ENCODE assay signal across 24 cellular contexts in the genomic region with DNA sequence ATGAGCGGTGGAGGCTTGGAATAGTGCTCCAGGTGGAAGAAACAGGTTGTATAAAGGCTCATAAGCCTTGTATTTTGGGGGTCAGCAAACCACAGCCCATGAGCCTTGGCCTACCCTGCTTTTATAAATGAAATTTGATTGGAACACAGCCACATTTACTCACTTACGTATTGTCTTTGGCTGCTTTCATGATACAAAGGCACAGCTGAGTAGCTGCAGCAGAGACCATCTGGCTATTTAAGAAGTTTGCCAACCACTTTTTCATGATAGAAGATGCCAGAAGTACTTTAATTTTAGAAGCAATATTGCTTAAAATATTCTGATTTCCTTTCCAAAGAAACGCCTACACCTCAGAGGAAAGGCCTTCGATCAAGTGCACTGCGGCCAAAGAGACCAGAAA.
DNase-seq lines count a peak whose midpoint lies in the region; ATAC-seq and TF ChIP-seq lines count a peak whose summit lies in the region.
"Had no signal": no experiment of that assay in that cellular context is flagged by ENCODE, and none has a peak within 500 bp of the region (broad histone marks: within the 10 kb centered on the region; RNA-seq: fewer than 3 reads in every experiment).

No MANE protein-coding gene starts in this region.

- no peak overlapping the region for H3K4me3 ChIP-seq in astrocyte of the cerebellum (ENCODE audit: low read depth, low read length)
- no peak overlapping the region for H3K4me3 ChIP-seq in left ventricle myocardium inferior
- H3K4me3 ChIP-seq: coronary artery, ovary, right lobe of liver had no signal

- H3K27ac Mint-ChIP-seq in activated CD4-positive, alpha-beta T cell treated with anti-CD3 and anti-CD28 coated beads, Interleukin-2, amount 10 ng/mL, durations not matched to agents 7 days and 5 days, result peak overlapping the region; percentile 44
- no peak overlapping the region for H3K27ac Mint-ChIP-seq in activated T-helper 2 cell treated with anti-CD3 and anti-CD28 coated beads, Interferon-gamma antibody, Interleukin-2, Interleukin-4, amounts not matched to agents 10 μg/mL and 5 μg/mL and 100 μg/mL, durations not matched to agents 14 hours and 24 hours and 36 hours
- H3K27ac Mint-ChIP-seq: nephron had no signal

- intact Hi-C loops in left ventricle myocardium inferior (cut with micrococcal nuclease), result no loop called here
- intact Hi-C loops in activated T-helper 2 cell treated with anti-CD3 and anti-CD28 coated beads, Interferon-gamma antibody, Interleukin-2, Interleukin-4, amounts not matched to agents 10 μg/mL and 5 μg/mL and 100 μg/mL, durations not matched to agents 14 hours and 24 hours and 36 hours (cut with micrococcal nuclease), result no loop called here

- H3K4me3 Mint-ChIP-seq in activated CD4-positive, alpha-beta T cell treated with anti-CD3 and anti-CD28 coated beads, Interleukin-2, amount 10 ng/mL, durations not matched to agents 7 days and 5 days, result no peak overlapping the region
- no peak overlapping the region for H3K4me3 Mint-ChIP-seq in activated T-helper 2 cell treated with anti-CD3 and anti-CD28 coated beads, Interferon-gamma antibody, Interleukin-2, Interleukin-4, amounts not matched to agents 10 μg/mL and 5 μg/mL and 100 μg/mL, durations not matched to agents 14 hours and 24 hours and 36 hours (ENCODE audit: low read depth)
- H3K4me3 Mint-ChIP-seq: CD8-positive, alpha-beta memory T cell; nephron; stimulated activated naive CD8-positive, alpha-beta T cell treated with anti-CD3 and anti-CD28 coated beads, Interleukin-15, amount 100 ng/mL, for 72 hours had no signal

- H3K9me3 ChIP-seq in left ventricle myocardium inferior (replicated peaks), result no peaks in the 10 kb centered on the region
- H3K9me3 ChIP-seq: ovary, right lobe of liver had no signal

- CTCF ChIA-PET in activated CD4-positive, alpha-beta T cell treated with anti-CD3 and anti-CD28 coated beads, Interleukin-2, amount 10 ng/mL, durations not matched to agents 7 days and 5 days (lab: Charles Lee), result no interaction called here

- in situ Hi-C loops in astrocyte of the cerebellum (cut with HindIII; ENCODE audit: low sequenced_read_pairs), result no loop called here

- H3K9me3 Mint-ChIP-seq in activated CD4-positive, alpha-beta T cell treated with anti-CD3 and anti-CD28 coated beads, Interleukin-2, amount 10 ng/mL, durations not matched to agents 7 days and 5 days, result no peaks in the 10 kb centered on the region
- no peaks in the 10 kb centered on the region for H3K9me3 Mint-ChIP-seq in activated T-helper 2 cell treated with anti-CD3 and anti-CD28 coated beads, Interferon-gamma antibody, Interleukin-2, Interleukin-4, amounts not matched to agents 10 μg/mL and 5 μg/mL and 100 μg/mL, durations not matched to agents 14 hours and 24 hours and 36 hours
- H3K9me3 Mint-ChIP-seq: CD8-positive, alpha-beta memory T cell; nephron; stimulated activated naive CD8-positive, alpha-beta T cell treated with anti-CD3 and anti-CD28 coated beads, Interleukin-15, amount 100 ng/mL, for 72 hours had no signal

- POLR2A ChIA-PET in activated CD4-positive, alpha-beta T cell treated with anti-CD3 and anti-CD28 coated beads, Interleukin-2, amount 10 ng/mL, durations not matched to agents 7 days and 5 days (lab: Charles Lee), result no interaction called here

- H3K27ac ChIP-seq in left ventricle myocardium inferior (replicated peaks), result peak overlapping the region; percentile 5
- H3K27ac ChIP-seq: coronary artery, ovary, right lobe of liver had no signal

- DNase-seq in activated CD4-positive, alpha-beta T cell treated with anti-CD3 and anti-CD28 coated beads, Interleukin-2, amount 10 ng/mL, durations not matched to agents 7 days and 5 days, result no peak
- DNase-seq in activated CD4-positive, alpha-beta T cell treated with anti-CD3 and anti-CD28 coated beads for 1 hour, result no peak
- DNase-seq in astrocyte of the cerebellum (ENCODE audit: low read depth) (peak; percentile 6), left ventricle myocardium inferior (no peak), superior temporal gyrus (ENCODE audit: extremely low spot score) (peak; percentile 56)
- no peak for DNase-seq in activated T-helper 2 cell treated with anti-CD3 and anti-CD28 coated beads, Interferon-gamma antibody, Interleukin-2, Interleukin-4, amounts not matched to agents 10 μg/mL and 5 μg/mL and 100 μg/mL, durations not matched to agents 14 hours and 24 hours and 36 hours (ENCODE audit: low spot score)
- DNase-seq in effector CD8-positive, alpha-beta T cell (lab: John Stamatoyannopoulos, UW), result no peak
- DNase-seq: activated CD4-positive, alpha-beta T cell treated with anti-CD3 and anti-CD28 coated beads, Interleukin-2, amount 50 U/mL, for 4 hours; activated gamma-delta T cell treated with Interleukin-2 at 50 U/mL for 16 hours; AML-193; CD8-positive, alpha-beta memory T cell; GOT3; NCI-H1105; NCI-H2081 treated with DMSO at 0.1 percent for 48 hours; NCI-H345; NCI-H82; ovary; right lobe of liver; stimulated activated naive CD8-positive, alpha-beta T cell treated with anti-CD3 and anti-CD28 coated beads, Interleukin-15, amount 100 ng/mL, for 72 hours; T1000; trophoblast cell had no signal

- H3K4me1 Mint-ChIP-seq in activated CD4-positive, alpha-beta T cell treated with anti-CD3 and anti-CD28 coated beads, Interleukin-2, amount 10 ng/mL, durations not matched to agents 7 days and 5 days, result no peaks in the 10 kb centered on the region
- H3K4me1 Mint-ChIP-seq in activated T-helper 2 cell treated with anti-CD3 and anti-CD28 coated beads, Interferon-gamma antibody, Interleukin-2, Interleukin-4, amounts not matched to agents 10 μg/mL and 5 μg/mL and 100 μg/mL, durations not matched to agents 14 hours and 24 hours and 36 hours (ENCODE audit: low read depth), result peaks cover 2% of the 10 kb centered on the region
- H3K4me1 Mint-ChIP-seq: CD8-positive, alpha-beta memory T cell; nephron; stimulated activated naive CD8-positive, alpha-beta T cell treated with anti-CD3 and anti-CD28 coated beads, Interleukin-15, amount 100 ng/mL, for 72 hours had no signal

- TF ChIP-seq CTCF in astrocyte of the cerebellum (IDR thresholded peaks at IDR 0.05; ENCODE audit: low read depth, low read length, missing control alignments), result no peak
- no peak for TF ChIP-seq CTCF in left ventricle myocardium inferior (IDR thresholded peaks at IDR 0.05; ENCODE audit: borderline replicate concordance)

- no peaks in the 10 kb centered on the region for H3K27me3 ChIP-seq in left ventricle myocardium inferior (ENCODE audit: low read depth)
- H3K27me3 ChIP-seq: ovary, right lobe of liver had no signal

- H3K27me3 Mint-ChIP-seq in activated CD4-positive, alpha-beta T cell treated with anti-CD3 and anti-CD28 coated beads, Interleukin-2, amount 10 ng/mL, durations not matched to agents 7 days and 5 days, result no peaks in the 10 kb centered on the region
- no peaks in the 10 kb centered on the region for H3K27me3 Mint-ChIP-seq in activated T-helper 2 cell treated with anti-CD3 and anti-CD28 coated beads, Interferon-gamma antibody, Interleukin-2, Interleukin-4, amounts not matched to agents 10 μg/mL and 5 μg/mL and 100 μg/mL, durations not matched to agents 14 hours and 24 hours and 36 hours (ENCODE audit: low read depth)
- H3K27me3 Mint-ChIP-seq: CD8-positive, alpha-beta memory T cell; stimulated activated naive CD8-positive, alpha-beta T cell treated with anti-CD3 and anti-CD28 coated beads, Interleukin-15, amount 100 ng/mL, for 72 hours had no signal

- peaks cover 87% of the 10 kb centered on the region for H3K36me3 ChIP-seq in left ventricle myocardium inferior
- H3K36me3 ChIP-seq: ovary had no signal

- peaks cover 16% of the 10 kb centered on the region for H3K4me1 ChIP-seq in left ventricle myocardium inferior
- H3K4me1 ChIP-seq: right lobe of liver had no signal

- ATAC-seq in HG03139 (IDR thresholded peaks at IDR 0.05; ENCODE audit: unreplicated experiment), result no peak
- ATAC-seq: right lobe of liver; stimulated activated naive CD8-positive, alpha-beta T cell treated with anti-CD3 and anti-CD28 coated beads, Interleukin-15, amount 100 ng/mL, for 72 hours had no signal

- H3K36me3 Mint-ChIP-seq in activated CD4-positive, alpha-beta T cell treated with anti-CD3 and anti-CD28 coated beads, Interleukin-2, amount 10 ng/mL, durations not matched to agents 7 days and 5 days (ENCODE audit: low read depth), result peaks cover 25% of the 10 kb centered on the region
- peaks cover 37% of the 10 kb centered on the region for H3K36me3 Mint-ChIP-seq in activated T-helper 2 cell treated with anti-CD3 and anti-CD28 coated beads, Interferon-gamma antibody, Interleukin-2, Interleukin-4, amounts not matched to agents 10 μg/mL and 5 μg/mL and 100 μg/mL, durations not matched to agents 14 hours and 24 hours and 36 hours (ENCODE audit: low read depth)

Comparison
In these comparisons a context has a peak if more than half of its experiments do, and no peak if none do; other contexts are left out.
1. DNase-seq: peak in astrocyte of the cerebellum (single experiment) and superior temporal gyrus (single experiment); none in activated CD4-positive, alpha-beta T cell treated with anti-CD3 and anti-CD28 coated beads, Interleukin-2, amount 10 ng/mL, durations not matched to agents 7 days and 5 days (single experiment), activated CD4-positive, alpha-beta T cell treated with anti-CD3 and anti-CD28 coated beads for 1 hour (single experiment), left ventricle myocardium inferior (single experiment), activated T-helper 2 cell treated with anti-CD3 and anti-CD28 coated beads, Interferon-gamma antibody, Interleukin-2, Interleukin-4, amounts not matched to agents 10 μg/mL and 5 μg/mL and 100 μg/mL, durations not matched to agents 14 hours and 24 hours and 36 hours (single experiment) and effector CD8-positive, alpha-beta T cell (single experiment).